8 cellular contexts compared by ENCODE assay signal in genomic region chr14:55438066-55438683, GRCh38. TPM values are rescaled to one million over a fixed set of nuclear protein-coding genes. Genes with fewer than 3 reads are reported as not detected.
DNase-seq lines count a peak whose midpoint lies in the region; ATAC-seq and TF ChIP-seq lines count a peak whose summit lies in the region.

No MANE protein-coding gene starts in this region.

- peaks cover 3% of the 10 kb centered on the region for H3K27me3 Mint-ChIP-seq in Caco-2 (ENCODE audit: insufficient read depth, unreplicated experiment)
- peaks cover 17% of the 10 kb centered on the region for H3K27me3 Mint-ChIP-seq in brain

- ATAC-seq in GM21619 (IDR thresholded peaks at IDR 0.05; ENCODE audit: unreplicated experiment): no peak

- H3K4me3 Mint-ChIP-seq in Caco-2 (ENCODE audit: unreplicated experiment) (no peak overlapping the region), brain (no peak overlapping the region)

- CTCF ChIA-PET in Caco-2 (lab: Charles Lee): interaction anchor here (0.5 to 1.4 kb wide), 5 partner anchors 8 to 1035 kb away, joined by 3 to 13 read pairs (median 3); no protein-coding TSS in a partner anchor
- CTCF ChIA-PET in HEK293 (lab: Yijun Ruan, JAX): interaction anchor here (0.5 to 2.5 kb wide), 24 partner anchors 8 to 1049 kb away, joined by 3 to 15 read pairs (median 4); no protein-coding TSS in a partner anchor

- DNase-seq in Caco-2: peak in 1 of 2 experiments; percentile 49
- DNase-seq in NCI-H510A (lab: John Stamatoyannopoulos, UW): peak; percentile 48
- no peak for DNase-seq in effector memory CD4-positive, alpha-beta T cell
- DNase-seq in stimulated activated CD4-positive, alpha-beta T cell treated with anti-CD3 and anti-CD28 coated beads, Interleukin-4, amount 100 ng/mL, for 24 hours: no peak

- H3K4me1 Mint-ChIP-seq in Caco-2 (ENCODE audit: low read depth, unreplicated experiment) (no peaks in the 10 kb centered on the region), brain (no peaks in the 10 kb centered on the region)

- 54% methylated on average over 10 of the region's 10 CpGs for WGBS in liver

- H3K4me1 ChIP-seq in Caco-2: no peaks in the 10 kb centered on the region
- H3K4me1 ChIP-seq in HEK293 (ENCODE audit: control insufficient read depth, insufficient read depth, low read length): no peaks in the 10 kb centered on the region
- H3K4me1 ChIP-seq in liver (ENCODE audit: control insufficient read depth in 4 of 4, insufficient read depth in 4 of 4, low read length in 3 of 4): no peaks in the 10 kb centered on the region
- H3K4me1 ChIP-seq in effector memory CD4-positive, alpha-beta T cell (ENCODE audit: control insufficient read depth, insufficient read depth, low read length, poor library complexity, severe bottlenecking): peaks cover 17% of the 10 kb centered on the region

- no peak overlapping the region for H3K27ac ChIP-seq in HEK293 (ENCODE audit: extremely low read depth, low read depth, low read length)
- no peak overlapping the region for H3K27ac ChIP-seq in liver (ENCODE audit: low read depth in 1 of 2, low read length in 2 of 2)
- no peak overlapping the region for H3K27ac ChIP-seq in effector memory CD4-positive, alpha-beta T cell (ENCODE audit: insufficient read depth, low read length, poor library complexity, severe bottlenecking)

- H3K36me3 ChIP-seq in Caco-2 (ENCODE audit: control insufficient read depth, insufficient read depth, low read length): no peaks in the 10 kb centered on the region
- H3K36me3 ChIP-seq in HEK293 (ENCODE audit: control insufficient read depth in 2 of 2, insufficient read depth in 1 of 2, low read length in 2 of 2): no peaks in the 10 kb centered on the region
- no peaks in the 10 kb centered on the region for H3K36me3 ChIP-seq in liver (ENCODE audit: control insufficient read depth in 4 of 4, insufficient read depth in 3 of 4, low read depth in 1 of 4, low read length in 3 of 4)
- no peaks in the 10 kb centered on the region for H3K36me3 ChIP-seq in effector memory CD4-positive, alpha-beta T cell (ENCODE audit: control insufficient read depth, insufficient read depth, low read length)

- TF ChIP-seq CTCF in Caco-2 (IDR thresholded peaks at IDR 0.05; ENCODE audit: insufficient read depth in 1 of 2, low read depth in 1 of 2, low read length in 1 of 2, severe bottlenecking in 1 of 2, unreplicated experiment in 1 of 2) (peak; percentile 69 to 70), HEK293 (tag by site-specific recombination; IDR thresholded peaks at IDR 0.05) (no peak), brain (conservative IDR thresholded peaks at IDR 0.05) (peak; percentile 66 to 68), liver (IDR thresholded peaks at IDR 0.05; ENCODE audit: low read depth, low read length, missing input control) (peak; percentile 42)

- peak; percentile 67 to 69 for TF ChIP-seq RAD21 in liver (IDR thresholded peaks at IDR 0.05)

- no peak overlapping the region for H3K27ac Mint-ChIP-seq in Caco-2 (ENCODE audit: unreplicated experiment)
- no peak overlapping the region for H3K27ac Mint-ChIP-seq in brain

- no peak overlapping the region for H3K4me3 ChIP-seq in Caco-2 (ENCODE audit: low read depth, low read length)
- H3K4me3 ChIP-seq in HEK293 (ENCODE audit: low read depth, low read length): no peak overlapping the region
- no peak overlapping the region for H3K4me3 ChIP-seq in liver (ENCODE audit: low read depth in 1 of 3, low read length in 3 of 3)
- H3K4me3 ChIP-seq in effector memory CD4-positive, alpha-beta T cell (ENCODE audit: insufficient read depth, low read depth, low read length, poor library complexity, severe bottlenecking): no peak overlapping the region

- POLR2A ChIA-PET in Caco-2 (lab: Charles Lee) (no interaction called here), HEK293 (lab: Yijun Ruan, JAX) (interaction anchor here (0.6 kb wide), 1 partner anchor 1292 kb away, joined by 4 read pairs; no protein-coding TSS in a partner anchor)

- H3K36me3 Mint-ChIP-seq in Caco-2 (ENCODE audit: insufficient read depth, unreplicated experiment) (no peaks in the 10 kb centered on the region), brain (no peaks in the 10 kb centered on the region)

- H3K27me3 ChIP-seq in Caco-2 (replicated peaks; ENCODE audit: control insufficient read depth, insufficient read depth, low read length) (no peaks in the 10 kb centered on the region), liver (ENCODE audit: control insufficient read depth in 4 of 4, insufficient read depth in 4 of 4, low read length in 3 of 4) (no peaks in the 10 kb centered on the region)
- no peaks in the 10 kb centered on the region for H3K27me3 ChIP-seq in effector memory CD4-positive, alpha-beta T cell (replicated peaks; ENCODE audit: control insufficient read depth, insufficient read depth, low read length, poor library complexity, severe bottlenecking)

- H3K9ac ChIP-seq in liver (ENCODE audit: low read depth in 1 of 2, low read length in 2 of 2): no peak overlapping the region

- H3K9me3 Mint-ChIP-seq in Caco-2 (ENCODE audit: unreplicated experiment) (no peaks in the 10 kb centered on the region), brain (no peaks in the 10 kb centered on the region)

- intact Hi-C loops in Caco-2 (cut with micrococcal nuclease; ENCODE audit: unreplicated experiment): loop anchor here (1.0 to 10.0 kb wide), 4 partner anchors 217 to 1049 kb away; no protein-coding TSS in a partner anchor

- H3K9me3 ChIP-seq in Caco-2: no peaks in the 10 kb centered on the region
- H3K9me3 ChIP-seq in HEK293 (ENCODE audit: control insufficient read depth, insufficient read depth, low read depth, low read length): no peaks in the 10 kb centered on the region
- H3K9me3 ChIP-seq in liver (ENCODE audit: control insufficient read depth in 4 of 4, low read length in 3 of 4): peaks cover 0 to 4% (median 0%) of the 10 kb centered on the region in 4 donors
- no peaks in the 10 kb centered on the region for H3K9me3 ChIP-seq in effector memory CD4-positive, alpha-beta T cell (ENCODE audit: control insufficient read depth, low read length)

- BruUV-seq in Caco-2 (replicated peaks; lab: Mats Ljungman, UMichigan): no TSS peak

TF ChIP-seq in HEK293, 187 proteins besides CTCF, POLR2A, EP300 and RAD21:
- peak; percentile 77 for TF ChIP-seq ZNF654 (tag by site-specific recombination; IDR thresholded peaks at IDR 0.05; ENCODE audit: low read depth)
- no peak for TF ChIP-seq ZNF248 (tag by site-specific recombination; IDR thresholded peaks at IDR 0.05)
- peak; percentile 55; the same call in 1 of the 2 replicates for TF ChIP-seq SCRT2 (tag by site-specific recombination; IDR thresholded peaks at IDR 0.05)
- TF ChIP-seq ZSCAN30 (tag by site-specific recombination; IDR thresholded peaks at IDR 0.05): no peak
- no peak for TF ChIP-seq ELK4 (IDR thresholded peaks at IDR 0.05; ENCODE audit: borderline replicate concordance, low read depth, low read length)
- TF ChIP-seq ZNF19 (tag by site-specific recombination; IDR thresholded peaks at IDR 0.05; ENCODE audit: low read depth): no peak
- no peak for TF ChIP-seq ZNF677 (tag by site-specific recombination; IDR thresholded peaks at IDR 0.05)

TF ChIP-seq in liver, 16 proteins besides CTCF, POLR2A, EP300 and RAD21:
- no peak for TF ChIP-seq YY1 (IDR thresholded peaks at IDR 0.05)
- no peak for TF ChIP-seq TAF1 (conservative IDR thresholded peaks at IDR 0.05)
- no peak for TF ChIP-seq FOXA2 (IDR thresholded peaks at IDR 0.05)
- no peak for TF ChIP-seq NR2F2 (IDR thresholded peaks at IDR 0.05)
- TF ChIP-seq RXRA (IDR thresholded peaks at IDR 0.05): no peak
- TF ChIP-seq HNF4A (conservative IDR thresholded peaks at IDR 0.05): no peak
- TF ChIP-seq REST (IDR thresholded peaks at IDR 0.05): no peak
- no peak for TF ChIP-seq JUND (IDR thresholded peaks at IDR 0.05)
- TF ChIP-seq EGR1 (IDR thresholded peaks at IDR 0.05; ENCODE audit: low read depth in 2 of 2): no peak

RNA-seq across cellular contexts. Expression of gene TBPL2, which starts 2.2 kb away (rescaled TPM):
- total RNA-seq in Caco-2 (2022) (not detected in 2 replicates), liver (not detected)
- polyA plus RNA-seq in brain (ENCODE audit: insufficient read depth, low read depth, low replicate concordance) (not detected), liver (not detected)

RNA-seq across cellular contexts. Expression of gene ATG14, which starts 26.5 kb away (rescaled TPM):
- 11.4 and 13.1 TPM in 2 replicates for total RNA-seq in Caco-2 (2022)
- polyA plus RNA-seq in brain (ENCODE audit: insufficient read depth, low read depth, low replicate concordance): 8.9 TPM
- 10 to 100 TPM in 1 of 2 donors, 1 to 10 TPM in 1; 6.5 to 16.0 TPM for total RNA-seq in liver
- 1 to 10 TPM; 1.9 to 2.2 TPM for polyA plus RNA-seq in liver
